1 cellular context compared by ENCODE assay signal in the genomic region with DNA sequence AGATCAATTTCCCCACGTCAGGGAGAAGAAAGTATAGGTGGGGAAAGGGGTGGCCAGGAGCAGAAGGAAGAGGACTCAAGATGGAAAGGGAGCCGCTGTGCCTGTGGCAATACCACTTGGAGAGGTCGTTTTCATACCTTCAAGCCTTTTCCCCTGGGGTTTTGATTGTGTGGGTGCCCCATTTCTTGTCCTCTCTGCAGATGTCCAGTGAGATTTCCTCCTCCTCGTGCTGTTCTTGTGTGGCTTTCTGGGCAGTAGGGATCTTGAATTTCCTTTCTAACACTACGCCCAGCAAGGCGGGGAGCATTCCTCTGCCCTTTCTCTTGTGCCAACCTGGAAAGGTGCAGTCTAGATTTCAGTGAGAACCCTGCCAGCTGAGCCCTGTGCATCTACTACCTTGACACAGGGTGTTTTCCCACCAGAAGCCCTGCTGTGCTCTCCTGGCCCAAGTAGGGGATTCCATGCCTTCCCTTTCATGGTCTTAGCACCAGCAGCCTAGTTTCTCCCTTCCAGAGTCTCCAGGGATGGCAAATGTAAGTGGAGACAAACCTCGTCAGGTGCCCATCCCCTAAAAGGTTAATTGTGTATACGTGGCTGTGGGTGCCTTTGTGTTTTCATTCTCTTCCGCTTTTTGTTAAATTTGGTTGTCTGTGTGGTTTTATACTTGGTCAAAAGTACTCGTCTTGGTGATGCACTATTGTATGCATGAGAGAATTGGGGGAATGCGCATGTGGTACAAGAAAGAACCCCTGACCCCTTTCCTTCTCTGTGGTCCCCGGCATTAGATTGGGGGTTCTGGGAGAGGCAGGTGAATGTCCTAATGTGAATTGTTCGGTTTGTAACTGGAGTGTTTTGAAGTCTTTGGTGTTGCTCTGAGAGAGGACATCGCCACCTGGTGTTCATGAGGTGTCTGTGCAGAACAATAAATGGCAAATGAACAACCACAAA.
TF ChIP-seq lines count a peak whose summit lies in the region.

No MANE protein-coding gene starts in this region.

TF ChIP-seq in GM23338, 12 proteins besides CTCF, POLR2A, EP300 and RAD21 (continued from another document):
- TF ChIP-seq, protein P1, sequence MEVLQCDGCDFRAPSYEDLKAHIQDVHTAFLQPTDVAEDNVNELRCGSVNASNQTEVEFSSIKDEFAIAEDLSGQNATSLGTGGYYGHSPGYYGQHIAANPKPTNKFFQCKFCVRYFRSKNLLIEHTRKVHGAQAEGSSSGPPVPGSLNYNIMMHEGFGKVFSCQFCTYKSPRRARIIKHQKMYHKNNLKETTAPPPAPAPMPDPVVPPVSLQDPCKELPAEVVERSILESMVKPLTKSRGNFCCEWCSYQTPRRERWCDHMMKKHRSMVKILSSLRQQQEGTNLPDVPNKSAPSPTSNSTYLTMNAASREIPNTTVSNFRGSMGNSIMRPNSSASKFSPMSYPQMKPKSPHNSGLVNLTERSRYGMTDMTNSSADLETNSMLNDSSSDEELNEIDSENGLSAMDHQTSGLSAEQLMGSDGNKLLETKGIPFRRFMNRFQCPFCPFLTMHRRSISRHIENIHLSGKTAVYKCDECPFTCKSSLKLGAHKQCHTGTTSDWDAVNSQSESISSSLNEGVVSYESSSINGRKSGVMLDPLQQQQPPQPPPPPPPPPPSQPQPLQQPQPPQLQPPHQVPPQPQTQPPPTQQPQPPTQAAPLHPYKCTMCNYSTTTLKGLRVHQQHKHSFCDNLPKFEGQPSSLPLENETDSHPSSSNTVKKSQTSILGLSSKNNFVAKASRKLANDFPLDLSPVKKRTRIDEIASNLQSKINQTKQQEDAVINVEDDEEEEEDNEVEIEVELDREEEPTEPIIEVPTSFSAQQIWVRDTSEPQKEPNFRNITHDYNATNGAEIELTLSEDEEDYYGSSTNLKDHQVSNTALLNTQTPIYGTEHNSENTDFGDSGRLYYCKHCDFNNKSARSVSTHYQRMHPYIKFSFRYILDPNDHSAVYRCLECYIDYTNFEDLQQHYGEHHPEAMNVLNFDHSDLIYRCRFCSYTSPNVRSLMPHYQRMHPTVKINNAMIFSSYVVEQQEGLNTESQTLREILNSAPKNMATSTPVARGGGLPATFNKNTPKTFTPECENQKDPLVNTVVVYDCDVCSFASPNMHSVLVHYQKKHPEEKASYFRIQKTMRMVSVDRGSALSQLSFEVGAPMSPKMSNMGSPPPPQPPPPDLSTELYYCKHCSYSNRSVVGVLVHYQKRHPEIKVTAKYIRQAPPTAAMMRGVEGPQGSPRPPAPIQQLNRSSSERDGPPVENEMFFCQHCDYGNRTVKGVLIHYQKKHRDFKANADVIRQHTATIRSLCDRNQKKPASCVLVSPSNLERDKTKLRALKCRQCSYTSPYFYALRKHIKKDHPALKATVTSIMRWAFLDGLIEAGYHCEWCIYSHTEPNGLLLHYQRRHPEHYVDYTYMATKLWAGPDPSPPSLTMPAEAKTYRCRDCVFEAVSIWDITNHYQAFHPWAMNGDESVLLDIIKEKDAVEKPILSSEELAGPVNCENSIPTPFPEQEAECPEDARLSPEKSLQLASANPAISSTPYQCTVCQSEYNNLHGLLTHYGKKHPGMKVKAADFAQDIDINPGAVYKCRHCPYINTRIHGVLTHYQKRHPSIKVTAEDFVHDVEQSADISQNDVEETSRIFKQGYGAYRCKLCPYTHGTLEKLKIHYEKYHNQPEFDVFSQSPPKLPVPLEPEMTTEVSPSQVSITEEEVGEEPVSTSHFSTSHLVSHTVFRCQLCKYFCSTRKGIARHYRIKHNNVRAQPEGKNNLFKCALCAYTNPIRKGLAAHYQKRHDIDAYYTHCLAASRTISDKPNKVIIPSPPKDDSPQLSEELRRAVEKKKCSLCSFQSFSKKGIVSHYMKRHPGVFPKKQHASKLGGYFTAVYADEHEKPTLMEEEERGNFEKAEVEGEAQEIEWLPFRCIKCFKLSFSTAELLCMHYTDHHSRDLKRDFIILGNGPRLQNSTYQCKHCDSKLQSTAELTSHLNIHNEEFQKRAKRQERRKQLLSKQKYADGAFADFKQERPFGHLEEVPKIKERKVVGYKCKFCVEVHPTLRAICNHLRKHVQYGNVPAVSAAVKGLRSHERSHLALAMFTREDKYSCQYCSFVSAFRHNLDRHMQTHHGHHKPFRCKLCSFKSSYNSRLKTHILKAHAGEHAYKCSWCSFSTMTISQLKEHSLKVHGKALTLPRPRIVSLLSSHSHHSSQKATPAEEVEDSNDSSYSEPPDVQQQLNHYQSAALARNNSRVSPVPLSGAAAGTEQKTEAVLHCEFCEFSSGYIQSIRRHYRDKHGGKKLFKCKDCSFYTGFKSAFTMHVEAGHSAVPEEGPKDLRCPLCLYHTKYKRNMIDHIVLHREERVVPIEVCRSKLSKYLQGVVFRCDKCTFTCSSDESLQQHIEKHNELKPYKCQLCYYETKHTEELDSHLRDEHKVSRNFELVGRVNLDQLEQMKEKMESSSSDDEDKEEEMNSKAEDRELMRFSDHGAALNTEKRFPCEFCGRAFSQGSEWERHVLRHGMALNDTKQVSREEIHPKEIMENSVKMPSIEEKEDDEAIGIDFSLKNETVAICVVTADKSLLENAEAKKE (CRISPR knock-in tag; IDR thresholded peaks at IDR 0.05), result no peak
- no peak for TF ChIP-seq NANOG (IDR thresholded peaks at IDR 0.05; ENCODE audit: borderline replicate concordance)
- no peak for TF ChIP-seq EZH2phosphoT487 (IDR thresholded peaks at IDR 0.05; ENCODE audit: unreplicated experiment)
- TF ChIP-seq, protein P2, sequence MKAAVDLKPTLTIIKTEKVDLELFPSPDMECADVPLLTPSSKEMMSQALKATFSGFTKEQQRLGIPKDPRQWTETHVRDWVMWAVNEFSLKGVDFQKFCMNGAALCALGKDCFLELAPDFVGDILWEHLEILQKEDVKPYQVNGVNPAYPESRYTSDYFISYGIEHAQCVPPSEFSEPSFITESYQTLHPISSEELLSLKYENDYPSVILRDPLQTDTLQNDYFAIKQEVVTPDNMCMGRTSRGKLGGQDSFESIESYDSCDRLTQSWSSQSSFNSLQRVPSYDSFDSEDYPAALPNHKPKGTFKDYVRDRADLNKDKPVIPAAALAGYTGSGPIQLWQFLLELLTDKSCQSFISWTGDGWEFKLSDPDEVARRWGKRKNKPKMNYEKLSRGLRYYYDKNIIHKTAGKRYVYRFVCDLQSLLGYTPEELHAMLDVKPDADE (IDR thresholded peaks at IDR 0.05), result no peak
- no peak for TF ChIP-seq CREB1 (CRISPR knock-in tag; IDR thresholded peaks at IDR 0.05; ENCODE audit: low read depth)
- no peak for TF ChIP-seq ZNF331 (CRISPR knock-in tag; IDR thresholded peaks at IDR 0.05; ENCODE audit: low read depth)
- TF ChIP-seq, protein P3, sequence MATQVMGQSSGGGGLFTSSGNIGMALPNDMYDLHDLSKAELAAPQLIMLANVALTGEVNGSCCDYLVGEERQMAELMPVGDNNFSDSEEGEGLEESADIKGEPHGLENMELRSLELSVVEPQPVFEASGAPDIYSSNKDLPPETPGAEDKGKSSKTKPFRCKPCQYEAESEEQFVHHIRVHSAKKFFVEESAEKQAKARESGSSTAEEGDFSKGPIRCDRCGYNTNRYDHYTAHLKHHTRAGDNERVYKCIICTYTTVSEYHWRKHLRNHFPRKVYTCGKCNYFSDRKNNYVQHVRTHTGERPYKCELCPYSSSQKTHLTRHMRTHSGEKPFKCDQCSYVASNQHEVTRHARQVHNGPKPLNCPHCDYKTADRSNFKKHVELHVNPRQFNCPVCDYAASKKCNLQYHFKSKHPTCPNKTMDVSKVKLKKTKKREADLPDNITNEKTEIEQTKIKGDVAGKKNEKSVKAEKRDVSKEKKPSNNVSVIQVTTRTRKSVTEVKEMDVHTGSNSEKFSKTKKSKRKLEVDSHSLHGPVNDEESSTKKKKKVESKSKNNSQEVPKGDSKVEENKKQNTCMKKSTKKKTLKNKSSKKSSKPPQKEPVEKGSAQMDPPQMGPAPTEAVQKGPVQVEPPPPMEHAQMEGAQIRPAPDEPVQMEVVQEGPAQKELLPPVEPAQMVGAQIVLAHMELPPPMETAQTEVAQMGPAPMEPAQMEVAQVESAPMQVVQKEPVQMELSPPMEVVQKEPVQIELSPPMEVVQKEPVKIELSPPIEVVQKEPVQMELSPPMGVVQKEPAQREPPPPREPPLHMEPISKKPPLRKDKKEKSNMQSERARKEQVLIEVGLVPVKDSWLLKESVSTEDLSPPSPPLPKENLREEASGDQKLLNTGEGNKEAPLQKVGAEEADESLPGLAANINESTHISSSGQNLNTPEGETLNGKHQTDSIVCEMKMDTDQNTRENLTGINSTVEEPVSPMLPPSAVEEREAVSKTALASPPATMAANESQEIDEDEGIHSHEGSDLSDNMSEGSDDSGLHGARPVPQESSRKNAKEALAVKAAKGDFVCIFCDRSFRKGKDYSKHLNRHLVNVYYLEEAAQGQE (IDR thresholded peaks at IDR 0.05; ENCODE audit: unreplicated experiment), result no peak
- TF ChIP-seq STAT1 (IDR thresholded peaks at IDR 0.05; ENCODE audit: unreplicated experiment), result no peak
- TF ChIP-seq JUNB (IDR thresholded peaks at IDR 0.05; ENCODE audit: unreplicated experiment), result no peak
- TF ChIP-seq ZNF114 (CRISPR knock-in tag; IDR thresholded peaks at IDR 0.05), result no peak
TF ChIP-seq in GM23338: peak in this region for 0.
